In genomic region chr1:115402753-115403184, GRCh38 we compare ENCODE assay signal across 17 cellular contexts.
"Had no signal": no experiment of that assay in that cellular context is flagged by ENCODE, and none has a peak within 500 bp of the region (broad histone marks: within the 10 kb centered on the region; RNA-seq: fewer than 3 reads in every experiment).

No MANE protein-coding gene starts in this region.

- ATAC-seq: natural killer cell treated with Interleukin-12 subunit alpha and Interleukin-12 subunit beta and Interleukin-15 and Interleukin-18, amount 100 ng/mL, for 72 hours had no signal

- H3K4me3 ChIP-seq: colonic mucosa, SK-N-MC, upper lobe of left lung had no signal

- H3K27ac ChIP-seq: colonic mucosa, SK-N-MC, upper lobe of left lung, WERI-Rb-1 had no signal

- H3K36me3 ChIP-seq: colonic mucosa, upper lobe of left lung, WERI-Rb-1 had no signal

- DNase-seq: activated CD4-positive, alpha-beta T cell treated with anti-CD3 and anti-CD28 coated beads for 1 hour; activated CD8-positive, alpha-beta memory T cell treated with anti-CD3 and anti-CD28 coated beads for 24 hours; activated CD8-positive, alpha-beta memory T cell treated with anti-CD3 and anti-CD28 coated beads, Interleukin-2, amount 50 U/mL, for 48 hours; activated effector memory CD4-positive, alpha-beta T cell treated with Interleukin-2 at 50 U/mL for 16 hours; activated naive CD4-positive, alpha-beta T cell treated with anti-CD3 and anti-CD28 coated beads, Interleukin-2, amount 10 ng/mL, durations not matched to agents 7 days and 5 days; activated T-cell treated with anti-CD3 and anti-CD28 coated beads, Interleukin-2, amount 50 U/mL, for 48 hours; caudate nucleus; colonic mucosa; posterior cingulate gyrus; retina; small intestine; stimulated activated CD4-positive, alpha-beta T cell treated with anti-CD3 and anti-CD28 coated beads, Interleukin-15, amount 100 ng/mL, for 24 hours; stimulated activated CD4-positive, alpha-beta T cell treated with anti-CD3 and anti-CD28 coated beads, Interleukin-2, amount 100 ng/mL, for 48 hours; upper lobe of left lung; WERI-Rb-1 had no signal

- H3K27me3 ChIP-seq: colonic mucosa, upper lobe of left lung had no signal

- H3K9me3 ChIP-seq: colonic mucosa, upper lobe of left lung had no signal

- H3K4me1 ChIP-seq: colonic mucosa, upper lobe of left lung had no signal
